In the genomic region with DNA sequence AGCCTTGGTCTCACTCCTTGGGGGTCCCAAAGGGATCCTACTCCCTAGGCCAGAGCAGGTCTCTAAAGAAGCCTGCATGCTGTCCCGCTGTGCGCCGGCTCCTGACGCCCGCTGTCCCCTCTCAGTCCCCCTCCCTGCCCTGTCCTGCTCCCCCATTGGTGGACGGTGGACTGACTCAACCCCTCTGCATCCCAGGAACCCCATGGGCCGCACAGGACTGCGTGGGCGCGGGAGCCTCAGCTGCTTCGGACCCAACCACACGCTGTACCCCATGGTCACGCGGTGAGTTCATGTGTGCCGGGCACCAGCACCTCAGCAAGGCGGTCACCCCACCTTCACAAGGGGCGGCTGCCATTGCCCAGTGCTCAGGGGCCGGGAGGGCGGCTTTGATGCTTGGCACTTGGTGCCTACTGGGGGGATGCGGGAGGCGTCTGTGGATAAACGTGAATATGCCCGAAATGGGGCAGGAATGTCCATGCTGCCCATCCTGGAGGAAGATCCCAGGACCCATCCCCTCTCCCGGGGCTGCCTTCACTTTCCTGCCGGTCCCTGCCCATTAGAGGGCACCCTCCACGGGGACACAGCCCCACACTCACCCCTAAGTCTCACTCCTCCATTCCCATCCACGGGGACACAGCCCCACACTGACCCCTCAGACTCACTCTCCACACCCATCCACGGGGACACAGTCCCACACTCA, we compare ENCODE assay signal across 19 cellular contexts. TPM values are rescaled to one million over a fixed set of nuclear protein-coding genes. Genes with fewer than 3 reads are reported as not detected.
A peak's percentile ranks its signal among the peaks of the same experiment; 100 is the strongest.
DNase-seq lines count a peak whose midpoint lies in the region; ATAC-seq and TF ChIP-seq lines count a peak whose summit lies in the region.
"Had no signal": no experiment of that assay in that cellular context is flagged by ENCODE, and none has a peak within 500 bp of the region (broad histone marks: within the 10 kb centered on the region; RNA-seq: fewer than 3 reads in every experiment).

No MANE protein-coding gene starts in this region.

- intact Hi-C loops in lower lobe of right lung (cut with DNase I) = no loop called here

- WGBS in suprapubic skin = 80% methylated on average over 16 of the region's 28 CpGs

- peaks cover 0 to under 1% (median 0%) of the 10 kb centered on the region in 4 donors for H3K9me3 ChIP-seq in Peyer's patch
- H3K9me3 ChIP-seq in lower lobe of right lung = peaks cover 1% of the 10 kb centered on the region
- H3K9me3 ChIP-seq in suprapubic skin = peaks cover 5% of the 10 kb centered on the region
- H3K9me3 ChIP-seq: adrenal gland, ovary had no signal

- TF ChIP-seq CTCF in Peyer's patch (IDR thresholded peaks at IDR 0.05) (no peak), lower lobe of right lung (IDR thresholded peaks at IDR 0.05) (no peak), suprapubic skin (IDR thresholded peaks at IDR 0.05) (no peak), omental fat pad (IDR thresholded peaks at IDR 0.05) (no peak)

- no peak for TF ChIP-seq EP300 in suprapubic skin (IDR thresholded peaks at IDR 0.05)

- peaks cover 1 to 5% of the 10 kb centered on the region in 2 donors for H3K36me3 Mint-ChIP-seq in activated T-cell treated with anti-CD3 and anti-CD28 coated beads, Interleukin-2, amount 50 U/mL, for 72 hours (ENCODE audit: insufficient read depth in 2 of 2)

- no peak overlapping the region for H3K27ac ChIP-seq in Peyer's patch
- H3K27ac ChIP-seq in lower lobe of right lung = no peak overlapping the region
- no peak overlapping the region for H3K27ac ChIP-seq in suprapubic skin
- H3K27ac ChIP-seq: adrenal gland, ovary had no signal

- no peak overlapping the region for H3K4me3 ChIP-seq in Peyer's patch
- H3K4me3 ChIP-seq in lower lobe of right lung = no peak overlapping the region
- H3K4me3 ChIP-seq in suprapubic skin = no peak overlapping the region
- H3K4me3 ChIP-seq: adrenal gland, ovary had no signal

- H3K4me3 Mint-ChIP-seq in activated T-cell treated with anti-CD3 and anti-CD28 coated beads, Interleukin-2, amount 50 U/mL, for 72 hours = no peak overlapping the region
- H3K4me3 Mint-ChIP-seq: activated CD8-positive, alpha-beta T cell treated with anti-CD3 and anti-CD28 coated beads for 36 hours; stimulated activated naive CD8-positive, alpha-beta T cell treated with anti-CD3 and anti-CD28 coated beads, Interleukin-15, Interleukin-2, amounts not matched to agents 100 ng/mL and 50 ng/mL, for 24 hours; WTC11 had no signal

- no peaks in the 10 kb centered on the region for H3K27me3 Mint-ChIP-seq in activated T-cell treated with anti-CD3 and anti-CD28 coated beads, Interleukin-2, amount 50 U/mL, for 72 hours (ENCODE audit: low read depth)
- H3K27me3 Mint-ChIP-seq: activated CD8-positive, alpha-beta T cell treated with anti-CD3 and anti-CD28 coated beads for 36 hours; stimulated activated naive CD8-positive, alpha-beta T cell treated with anti-CD3 and anti-CD28 coated beads, Interleukin-15, Interleukin-2, amounts not matched to agents 100 ng/mL and 50 ng/mL, for 24 hours had no signal

- H3K9me3 Mint-ChIP-seq in activated T-cell treated with anti-CD3 and anti-CD28 coated beads, Interleukin-2, amount 50 U/mL, for 72 hours = peaks cover 5 to 7% of the 10 kb centered on the region in 2 donors

- no peaks in the 10 kb centered on the region for H3K4me1 Mint-ChIP-seq in activated T-cell treated with anti-CD3 and anti-CD28 coated beads, Interleukin-2, amount 50 U/mL, for 72 hours (ENCODE audit: low read depth)
- H3K4me1 Mint-ChIP-seq: WTC11 had no signal

- H3K36me3 ChIP-seq in Peyer's patch (no peaks in the 10 kb centered on the region), lower lobe of right lung (peaks cover 5% of the 10 kb centered on the region), suprapubic skin (no peaks in the 10 kb centered on the region)
- H3K36me3 ChIP-seq: adrenal gland, ovary had no signal

- no peaks in the 10 kb centered on the region for H3K4me1 ChIP-seq in Peyer's patch
- H3K4me1 ChIP-seq in lower lobe of right lung = no peaks in the 10 kb centered on the region
- peaks cover 4% of the 10 kb centered on the region for H3K4me1 ChIP-seq in suprapubic skin
- H3K4me1 ChIP-seq: adrenal gland had no signal

- no peak overlapping the region for H3K27ac Mint-ChIP-seq in activated T-cell treated with anti-CD3 and anti-CD28 coated beads, Interleukin-2, amount 50 U/mL, for 72 hours
- H3K27ac Mint-ChIP-seq: activated CD8-positive, alpha-beta T cell treated with anti-CD3 and anti-CD28 coated beads for 36 hours; stimulated activated naive CD8-positive, alpha-beta T cell treated with anti-CD3 and anti-CD28 coated beads, Interleukin-15, Interleukin-2, amounts not matched to agents 100 ng/mL and 50 ng/mL, for 24 hours; WTC11 had no signal

- TF ChIP-seq POLR2A in Peyer's patch (IDR thresholded peaks at IDR 0.05) (no peak), suprapubic skin (IDR thresholded peaks at IDR 0.05) (no peak), GM18505 (IDR thresholded peaks at IDR 0.05; ENCODE audit: borderline replicate concordance, extremely low read depth, insufficient read depth, insufficient read length) (no peak)

- H3K27me3 ChIP-seq in Peyer's patch = no peaks in the 10 kb centered on the region
- H3K27me3 ChIP-seq in lower lobe of right lung (ENCODE audit: low read depth) = no peaks in the 10 kb centered on the region
- H3K27me3 ChIP-seq in suprapubic skin = peaks cover 19% of the 10 kb centered on the region
- H3K27me3 ChIP-seq: adrenal gland, ovary had no signal

- DNase-seq in activated T-cell treated with anti-CD3 and anti-CD28 coated beads, Interleukin-2, amount 50 U/mL, for 1 hour = peak; percentile 9
- no peak for DNase-seq in activated T-cell treated with anti-CD3 and anti-CD28 coated beads, Interleukin-2, amount 50 U/mL, for 72 hours
- peak in 2 of 3 donors; percentile 34 for DNase-seq in Peyer's patch
- DNase-seq in lower lobe of right lung = peak; percentile 34
- peak; percentile 54 to 70 for DNase-seq in suprapubic skin (ENCODE audit: low spot score in 2 of 2)
- DNase-seq in omental fat pad (ENCODE audit: low spot score) = no peak
- DNase-seq in NCI-H748 treated with DMSO at 0.1 percent for 48 hours (lab: John Stamatoyannopoulos, UW) = no peak
- DNase-seq: activated CD8-positive, alpha-beta T cell treated with anti-CD3 and anti-CD28 coated beads for 36 hours; C1 segment of cervical spinal cord; dermis blood vessel endothelial cell; DMS 273 treated with DMSO at 0.1 percent for 48 hours; NCI-H1105 treated with DMSO at 0.1 percent for 48 hours; NCI-H2081; stimulated activated CD4-positive, alpha-beta T cell treated with anti-CD3 and anti-CD28 coated beads, Interleukin-2, amount 100 ng/mL, for 48 hours had no signal

- no peak for ATAC-seq in activated T-cell treated with anti-CD3 and anti-CD28 coated beads, Interleukin-2, amount 50 U/mL, for 72 hours (replicated peaks in 1 of 2)
- ATAC-seq in lower lobe of right lung (no peak), GM18505 (IDR thresholded peaks at IDR 0.05; ENCODE audit: unreplicated experiment) (no peak), omental fat pad (ENCODE audit: low FRiP score) (no peak)
- ATAC-seq: activated CD8-positive, alpha-beta T cell treated with anti-CD3 and anti-CD28 coated beads for 36 hours; WTC11 had no signal

RNA-seq across cellular contexts. Expression of a gene that starts 20.2 kb away (rescaled TPM):
- total RNA-seq in activated T-cell treated with anti-CD3 and anti-CD28 coated beads, Interleukin-2, amount 50 U/mL, for 72 hours = 1 to 10 TPM; 2.8 to 3.8 TPM
- 1 to 10 TPM; 1.7 to 6.6 (median 2.2) TPM for total RNA-seq in Peyer's patch
- total RNA-seq in lower lobe of right lung = 4.0 TPM
- total RNA-seq in suprapubic skin = 1 to 10 TPM; 3.9 to 6.2 (median 4.7) TPM
- total RNA-seq in omental fat pad = 1 to 10 TPM; 1.4 to 4.4 (median 3.6) TPM

Comparison
In these comparisons a context has a peak if more than half of its experiments do, and no peak if none do; other contexts are left out.
1. DNase-seq: peak in activated T-cell treated with anti-CD3 and anti-CD28 coated beads, Interleukin-2, amount 50 U/mL, for 1 hour (single experiment), Peyer's patch (2 of 3), lower lobe of right lung (single experiment) and suprapubic skin (2 of 2); none in activated T-cell treated with anti-CD3 and anti-CD28 coated beads, Interleukin-2, amount 50 U/mL, for 72 hours (0 of 2), omental fat pad (single experiment) and NCI-H748 treated with DMSO at 0.1 percent for 48 hours (single experiment).